In genomic region chr18:623760-624620, GRCh38 we compare ENCODE assay signal across 8 cellular contexts. TPM values are rescaled to one million over a fixed set of nuclear protein-coding genes. Genes with fewer than 3 reads are reported as not detected.
DNase-seq lines count a peak whose midpoint lies in the region; ATAC-seq lines count a peak whose summit lies in the region.

No MANE protein-coding gene starts in this region.

- DNase-seq in GM04503 (ENCODE audit: low read depth) (peak; percentile 7), NCI-H82 treated with DMSO at 0.1 percent for 48 hours (lab: John Stamatoyannopoulos, UW; ENCODE audit: unreplicated experiment) (peak; percentile 16), middle frontal gyrus (ENCODE audit: extremely low spot score, low spot score) (peak; percentile 51)
- peak; percentile 80 for DNase-seq in activated CD8-positive, alpha-beta T cell treated with anti-CD3 and anti-CD28 coated beads, Interleukin-2, amount 10 ng/mL, durations not matched to agents 7 days and 5 days
- DNase-seq in effector memory CD8-positive, alpha-beta T cell: peak; percentile 28 to 51 (median 41)
- DNase-seq in stimulated activated CD8-positive, alpha-beta memory T cell treated with anti-CD3 and anti-CD28 coated beads, Interleukin-4, amount 100 ng/mL, for 4 hours (ENCODE audit: low read depth in 2 of 2, low spot score in 1 of 2): peak; percentile 20 to 27

- no peaks in the 10 kb centered on the region for H3K9me3 Mint-ChIP-seq in activated CD8-positive, alpha-beta T cell treated with anti-CD3 and anti-CD28 coated beads, Interleukin-2, amount 10 ng/mL, durations not matched to agents 7 days and 5 days (ENCODE audit: insufficient read depth)
- no peaks in the 10 kb centered on the region for H3K9me3 Mint-ChIP-seq in effector memory CD8-positive, alpha-beta T cell

- H3K4me3 Mint-ChIP-seq in activated CD8-positive, alpha-beta T cell treated with anti-CD3 and anti-CD28 coated beads, Interleukin-2, amount 10 ng/mL, durations not matched to agents 7 days and 5 days: no peak overlapping the region
- no peak overlapping the region for H3K4me3 Mint-ChIP-seq in effector memory CD8-positive, alpha-beta T cell

- H3K27ac Mint-ChIP-seq in activated CD8-positive, alpha-beta T cell treated with anti-CD3 and anti-CD28 coated beads, Interleukin-2, amount 10 ng/mL, durations not matched to agents 7 days and 5 days: no peak overlapping the region
- no peak overlapping the region for H3K27ac Mint-ChIP-seq in effector memory CD8-positive, alpha-beta T cell

- CTCF ChIA-PET in activated CD8-positive, alpha-beta T cell treated with anti-CD3 and anti-CD28 coated beads, Interleukin-2, amount 10 ng/mL, durations not matched to agents 7 days and 5 days (lab: Charles Lee): interaction anchor here (0.6 to 8.9 kb wide), 27 partner anchors 8 to 282 kb away, joined by 3 to 104 read pairs (median 4); partner anchors contain the start of genes CLUL1 and TYMS

- no peaks in the 10 kb centered on the region for H3K36me3 Mint-ChIP-seq in activated CD8-positive, alpha-beta T cell treated with anti-CD3 and anti-CD28 coated beads, Interleukin-2, amount 10 ng/mL, durations not matched to agents 7 days and 5 days (ENCODE audit: low read depth)
- H3K36me3 Mint-ChIP-seq in effector memory CD8-positive, alpha-beta T cell (ENCODE audit: insufficient read depth): no peaks in the 10 kb centered on the region

- ATAC-seq in HG03159 (IDR thresholded peaks at IDR 0.05; ENCODE audit: unreplicated experiment): peak; percentile 67
- ATAC-seq in activated CD8-positive, alpha-beta T cell treated with anti-CD3 and anti-CD28 coated beads, Interleukin-2, amount 10 ng/mL, durations not matched to agents 7 days and 5 days: peak; percentile 89
- ATAC-seq in effector memory CD8-positive, alpha-beta T cell (replicated peaks): peak; percentile 59
- no peak for ATAC-seq in GM18861 (IDR thresholded peaks at IDR 0.05; ENCODE audit: unreplicated experiment)

- POLR2A ChIA-PET in activated CD8-positive, alpha-beta T cell treated with anti-CD3 and anti-CD28 coated beads, Interleukin-2, amount 10 ng/mL, durations not matched to agents 7 days and 5 days (lab: Charles Lee): interaction anchor here (0.8 to 2.7 kb wide), 3 partner anchors 35 to 206 kb away, joined by 3 to 11 read pairs (median 3); no protein-coding TSS in a partner anchor

- H3K27me3 Mint-ChIP-seq in activated CD8-positive, alpha-beta T cell treated with anti-CD3 and anti-CD28 coated beads, Interleukin-2, amount 10 ng/mL, durations not matched to agents 7 days and 5 days (ENCODE audit: low read depth): peaks cover 31% of the 10 kb centered on the region
- peaks cover 20 to 45% of the 10 kb centered on the region in 2 donors for H3K27me3 Mint-ChIP-seq in effector memory CD8-positive, alpha-beta T cell

- peaks cover 2% of the 10 kb centered on the region for H3K4me1 Mint-ChIP-seq in activated CD8-positive, alpha-beta T cell treated with anti-CD3 and anti-CD28 coated beads, Interleukin-2, amount 10 ng/mL, durations not matched to agents 7 days and 5 days (ENCODE audit: low read depth)
- H3K4me1 Mint-ChIP-seq in effector memory CD8-positive, alpha-beta T cell (ENCODE audit: low read depth in 2 of 2): no peaks in the 10 kb centered on the region

RNA-seq across cellular contexts. Expression of gene CLUL1, which starts 27.2 kb away (rescaled TPM):
- not detected for total RNA-seq in activated CD8-positive, alpha-beta T cell treated with anti-CD3 and anti-CD28 coated beads, Interleukin-2, amount 10 ng/mL, durations not matched to agents 7 days and 5 days

RNA-seq across cellular contexts. Expression of gene TYMS, which starts 33.5 kb away (rescaled TPM):
- 100 to 1,000 TPM; 502 to 505 TPM for total RNA-seq in activated CD8-positive, alpha-beta T cell treated with anti-CD3 and anti-CD28 coated beads, Interleukin-2, amount 10 ng/mL, durations not matched to agents 7 days and 5 days

RNA-seq across cellular contexts. Expression of gene CETN1, which starts 43.8 kb away (rescaled TPM):
- not detected for total RNA-seq in activated CD8-positive, alpha-beta T cell treated with anti-CD3 and anti-CD28 coated beads, Interleukin-2, amount 10 ng/mL, durations not matched to agents 7 days and 5 days

Comparison
In these comparisons a context has a peak if more than half of its experiments do, and no peak if none do; other contexts are left out.
1. DNase-seq: peak in every context shown above with its lines; median percentile 80 in activated CD8-positive, alpha-beta T cell treated with anti-CD3 and anti-CD28 coated beads, Interleukin-2, amount 10 ng/mL, durations not matched to agents 7 days and 5 days; 51 in middle frontal gyrus; 41 in effector memory CD8-positive, alpha-beta T cell; 24 in stimulated activated CD8-positive, alpha-beta memory T cell treated with anti-CD3 and anti-CD28 coated beads, Interleukin-4, amount 100 ng/mL, for 4 hours; 16 in NCI-H82 treated with DMSO at 0.1 percent for 48 hours; 7 in GM04503.